Comparison of ENCODE assay signal across 1 cellular context in genomic region chr1:93909146-93910050, GRCh38.
TF ChIP-seq lines count a peak whose summit lies in the region.

Gene GCLM, minus strand, starts transcription at chr1:93909430. Its CDS starts 267 bp downstream, at chr1:93909163.

TF ChIP-seq in HepG2, 621 proteins besides CTCF, POLR2A, EP300 and RAD21 (continued from another document and continues in another):
- no peak for TF ChIP-seq LRRFIP1 (CRISPR knock-in tag; conservative IDR thresholded peaks at IDR 0.05)
- 0 out of 2 replicates have a peak, but pooled peaks have one; percentile 3 for TF ChIP-seq ZNF709 (CRISPR knock-in tag; IDR thresholded peaks at IDR 0.05)
- no peak for TF ChIP-seq SOX13 (IDR thresholded peaks at IDR 0.05)
- peak in 1 of 2 experiments; percentile 23; a peak in 1 of 4 replicates for TF ChIP-seq SOX13 (CRISPR knock-in tag; conservative IDR thresholded peaks at IDR 0.05 in 1 of 2, IDR thresholded peaks at IDR 0.05 in 1 of 2)
- no peak for TF ChIP-seq PRDM15 (CRISPR knock-in tag; IDR thresholded peaks at IDR 0.05)
- TF ChIP-seq NR3C1 (CRISPR knock-in tag; IDR thresholded peaks at IDR 0.05), result no peak
- peak; percentile 90; the same call in 1 of the 2 replicates for TF ChIP-seq CCDC6 (CRISPR knock-in tag; IDR thresholded peaks at IDR 0.05)
- TF ChIP-seq CHD4 (IDR thresholded peaks at IDR 0.05; ENCODE audit: borderline replicate concordance, low read length), result no peak
- no peak for TF ChIP-seq ZNF598 (CRISPR knock-in tag; IDR thresholded peaks at IDR 0.05; ENCODE audit: borderline replicate concordance)
- no peak for TF ChIP-seq MLXIP (CRISPR knock-in tag; IDR thresholded peaks at IDR 0.05; ENCODE audit: borderline replicate concordance)
- TF ChIP-seq TBL1XR1 (IDR thresholded peaks at IDR 0.05; ENCODE audit: borderline replicate concordance, low read length, partially characterized antibody), result no peak
- TF ChIP-seq ZBTB7B (CRISPR knock-in tag; IDR thresholded peaks at IDR 0.05), result peak; percentile 94
- peak; percentile 78 for TF ChIP-seq ZFX (CRISPR knock-in tag; IDR thresholded peaks at IDR 0.05; ENCODE audit: low read depth)
- TF ChIP-seq ZBTB33 (CRISPR knock-in tag; IDR thresholded peaks at IDR 0.05), result no peak; the same call in 1 of the 2 replicates
- no peak for TF ChIP-seq ZBTB10 (CRISPR knock-in tag; IDR thresholded peaks at IDR 0.05; ENCODE audit: borderline replicate concordance)
- TF ChIP-seq TFAP4 (IDR thresholded peaks at IDR 0.05; ENCODE audit: borderline replicate concordance, low read depth), result no peak
- TF ChIP-seq ZNF737 (CRISPR knock-in tag; IDR thresholded peaks at IDR 0.05; ENCODE audit: borderline replicate concordance), result no peak
- TF ChIP-seq ZNF597 (CRISPR knock-in tag; IDR thresholded peaks at IDR 0.05), result no peak
- TF ChIP-seq ZNF580 (CRISPR knock-in tag; IDR thresholded peaks at IDR 0.05; ENCODE audit: borderline replicate concordance, low read depth), result peak; percentile 71; the same call in 1 of the 2 replicates
- peak; percentile 90 for TF ChIP-seq HOXA3 (CRISPR knock-in tag; IDR thresholded peaks at IDR 0.05)
- TF ChIP-seq ZNF468 (CRISPR knock-in tag; IDR thresholded peaks at IDR 0.05), result no peak
- TF ChIP-seq MED1 (CRISPR knock-in tag; IDR thresholded peaks at IDR 0.05), result peak; percentile 61
- TF ChIP-seq ZNF232 (CRISPR knock-in tag; IDR thresholded peaks at IDR 0.05; ENCODE audit: borderline replicate concordance), result no peak
- 0 out of 2 replicates have a peak, but pooled peaks have one; percentile 72 for TF ChIP-seq PRMT3 (CRISPR knock-in tag; IDR thresholded peaks at IDR 0.05; ENCODE audit: borderline replicate concordance, low read depth)
- no peak for TF ChIP-seq ZBTB49 (CRISPR knock-in tag; IDR thresholded peaks at IDR 0.05; ENCODE audit: borderline replicate concordance)
- TF ChIP-seq DPF2 (CRISPR knock-in tag; IDR thresholded peaks at IDR 0.05; ENCODE audit: borderline replicate concordance, low read depth), result no peak
- no peak for TF ChIP-seq MBD4 (IDR thresholded peaks at IDR 0.05; ENCODE audit: borderline replicate concordance, low read length)
- no peak for TF ChIP-seq ZUFSP (CRISPR knock-in tag; IDR thresholded peaks at IDR 0.05; ENCODE audit: borderline replicate concordance)
- peak; percentile 65; the same call in 1 of the 2 replicates for TF ChIP-seq DRAP1 (CRISPR knock-in tag; IDR thresholded peaks at IDR 0.05)
